In genomic region chr5:32690153-32690552, GRCh38 we compare ENCODE assay signal across 16 cellular contexts. TPM values are rescaled to one million over a fixed set of nuclear protein-coding genes. Genes with fewer than 3 reads are reported as not detected.
DNase-seq lines count a peak whose midpoint lies in the region; ATAC-seq, FAIRE-seq and TF ChIP-seq lines count a peak whose summit lies in the region.
"Had no signal": no experiment of that assay in that cellular context is flagged by ENCODE, and none has a peak within 500 bp of the region (broad histone marks: within the 10 kb centered on the region; RNA-seq: fewer than 3 reads in every experiment).

No MANE protein-coding gene starts in this region.

- no peaks in the 10 kb centered on the region for H3K79me2 ChIP-seq in HepG2 (ENCODE audit: insufficient read depth, low read length)

- H2AFZ ChIP-seq in HepG2 (ENCODE audit: low read length) = no peak overlapping the region

- no peak overlapping the region for H3K9ac ChIP-seq in HepG2 (ENCODE audit: insufficient read depth, low read depth, low read length)

- ATAC-seq in HepG2 = peak; percentile 71
- ATAC-seq: activated T-cell treated with anti-CD3 and anti-CD28 coated beads, Interleukin-2, amount 50 U/mL, for 72 hours; stimulated activated effector memory CD8-positive, alpha-beta T cell treated with anti-CD3 and anti-CD28 coated beads, Interleukin-12 subunit alpha, Interleukin-12 subunit beta, amount 100 ng/mL, for 72 hours had no signal

- H3K4me1 ChIP-seq in HepG2 (ENCODE audit: insufficient read depth, low read length) = no peaks in the 10 kb centered on the region

- DNase-seq in NCI-H748 (lab: John Stamatoyannopoulos, UW; ENCODE audit: unreplicated experiment) = peak; percentile 20
- DNase-seq in NCI-H748 treated with DMSO at 0.1 percent for 48 hours (lab: John Stamatoyannopoulos, UW) = no peak
- DNase-seq in HTR-8/SVneo (ENCODE audit: insufficient read length, low spot score) = no peak
- peak; percentile 3 for DNase-seq in HepG2 (ENCODE audit: low spot score)
- no peak for DNase-seq in NCI-H2081 (lab: John Stamatoyannopoulos, UW)
- no peak for DNase-seq in NCI-H2227 (lab: John Stamatoyannopoulos, UW; ENCODE audit: unreplicated experiment)
- DNase-seq in epidermal melanocyte (ENCODE audit: insufficient read length, low spot score) = no peak
- DNase-seq: activated T-cell treated with anti-CD3 and anti-CD28 coated beads, Interleukin-2, amount 50 U/mL, for 72 hours; AML-193; hypothalamus; naive B cell; NCI-H446 treated with DMSO at 0.1 percent for 48 hours; T-helper 2 cell had no signal

- no TSS peak for BruUV-seq in HepG2 (replicated peaks; lab: Mats Ljungman, UMichigan)

- in situ Hi-C loops in HepG2 (cut with HindIII; ENCODE audit: extremely low pct_ligation_motif_present, low pct_unique_long_range_greater_than_20kb) = no loop called here

- FAIRE-seq in HTR-8/SVneo (lab: Jason Lieb, UNC) = peak; percentile 46
- FAIRE-seq in HepG2 (lab: Jason Lieb, UNC) = peak; percentile 57

- no peaks in the 10 kb centered on the region; a peak in 1 of 5 replicates for H3K27me3 ChIP-seq in HepG2 (ENCODE audit: control insufficient read depth in 1 of 2, insufficient read depth in 2 of 2, low read length in 2 of 2)

- no peaks in the 10 kb centered on the region for H3K9me3 ChIP-seq in HepG2 (ENCODE audit: low read length)

- no peak for TF ChIP-seq EP300 in HepG2 (IDR thresholded peaks at IDR 0.05; ENCODE audit: low read depth in 2 of 2, low read length in 2 of 2)
- no peak for TF ChIP-seq EP300 in HepG2 (CRISPR knock-in tag; IDR thresholded peaks at IDR 0.05; ENCODE audit: borderline replicate concordance)

- WGBS in HepG2 (ENCODE audit: low lambda C conversion rate) = 23% methylated on average over 2 of the region's 2 CpGs

- no peak overlapping the region for H3K27ac ChIP-seq in HepG2 (ENCODE audit: extremely low read length, insufficient read depth, low read length)

- TF ChIP-seq CTCF in WI38 (IDR thresholded peaks at IDR 0.05; ENCODE audit: low read depth, low read length) (0 out of 2 replicates have a peak, but pooled peaks have one; percentile 5), HepG2 (CRISPR knock-in tag; IDR thresholded peaks at IDR 0.05) (peak; percentile 42)

- TF ChIP-seq RAD21 in HepG2 (CRISPR knock-in tag; IDR thresholded peaks at IDR 0.05) = no peak

- no peak for TF ChIP-seq POLR2A in HepG2 (IDR thresholded peaks at IDR 0.05; ENCODE audit: insufficient read depth in 1 of 2, low read depth in 2 of 2, low read length in 2 of 2)

- intact Hi-C loops in HepG2 (cut with micrococcal nuclease; ENCODE audit: unreplicated experiment) = loop anchor here (5.0 kb wide), 1 partner anchor 227 kb away; no protein-coding TSS in a partner anchor

- no peaks in the 10 kb centered on the region for H3K36me3 ChIP-seq in HepG2 (replicated peaks in 1 of 2; ENCODE audit: control insufficient read depth in 1 of 2, insufficient read depth in 2 of 2, low read length in 2 of 2)

- CTCF ChIA-PET in HepG2 (lab: Yijun Ruan, JAX; ENCODE audit: low intra/inter-chr PET ratio, low total read pairs) = no interaction called here

- H3K4me3 ChIP-seq in WI38 (ENCODE audit: low read depth, low read length) (no peak overlapping the region), HepG2 (replicated peaks in 1 of 3; ENCODE audit: insufficient read depth in 1 of 3, low read depth in 2 of 3, low read length in 3 of 3) (no peak overlapping the region)
- H3K4me3 ChIP-seq: coronary artery had no signal

- H4K20me1 ChIP-seq in HepG2 (ENCODE audit: insufficient read depth, low read length) = no peaks in the 10 kb centered on the region

- no peak overlapping the region for H3K4me2 ChIP-seq in HepG2 (ENCODE audit: low read depth, low read length)

- POLR2A ChIA-PET in HepG2 (lab: Yijun Ruan, JAX) = no interaction called here

TF ChIP-seq in HepG2, 621 proteins besides CTCF, POLR2A, EP300 and RAD21:
- TF ChIP-seq SMC3 (IDR thresholded peaks at IDR 0.05; ENCODE audit: low read length) = peak; percentile 21; the same call in 1 of the 2 replicates
- TF ChIP-seq, protein P1, sequence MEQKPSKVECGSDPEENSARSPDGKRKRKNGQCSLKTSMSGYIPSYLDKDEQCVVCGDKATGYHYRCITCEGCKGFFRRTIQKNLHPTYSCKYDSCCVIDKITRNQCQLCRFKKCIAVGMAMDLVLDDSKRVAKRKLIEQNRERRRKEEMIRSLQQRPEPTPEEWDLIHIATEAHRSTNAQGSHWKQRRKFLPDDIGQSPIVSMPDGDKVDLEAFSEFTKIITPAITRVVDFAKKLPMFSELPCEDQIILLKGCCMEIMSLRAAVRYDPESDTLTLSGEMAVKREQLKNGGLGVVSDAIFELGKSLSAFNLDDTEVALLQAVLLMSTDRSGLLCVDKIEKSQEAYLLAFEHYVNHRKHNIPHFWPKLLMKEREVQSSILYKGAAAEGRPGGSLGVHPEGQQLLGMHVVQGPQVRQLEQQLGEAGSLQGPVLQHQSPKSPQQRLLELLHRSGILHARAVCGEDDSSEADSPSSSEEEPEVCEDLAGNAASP (CRISPR knock-in tag; IDR thresholded peaks at IDR 0.05; ENCODE audit: borderline replicate concordance) = no peak
- TF ChIP-seq ZNF7 (CRISPR knock-in tag; IDR thresholded peaks at IDR 0.05) = peak; percentile 92
- TF ChIP-seq RXRA (CRISPR knock-in tag; IDR thresholded peaks at IDR 0.05) = no peak

RNA-seq across cellular contexts. Expression of gene NPR3, which starts 21.0 kb away (rescaled TPM):
- not detected in 2 replicates for total RNA-seq in HepG2 (2016; rRNA removed; fragmentation: Illumina TruSeq; extraction: Trizol)
- not detected in 2 replicates for total RNA-seq in HepG2 (2016; cell fraction: cytosol; rRNA removed; fragmentation: Illumina TruSeq; extraction: Trizol; ENCODE audit: low read depth)
- total RNA-seq in HepG2 (2016; cell fraction: insoluble cytoplasmic fraction; rRNA removed; fragmentation: Illumina TruSeq; extraction: Trizol) = 0.09 TPM in 1 of 2 replicates, not detected in the other
- total RNA-seq in HepG2 (2016; cell fraction: membrane; rRNA removed; fragmentation: Illumina TruSeq; extraction: Trizol) = not detected in 2 replicates
- total RNA-seq in HepG2 (2016; cell fraction: nucleus; rRNA removed; fragmentation: Illumina TruSeq; extraction: Trizol) = 0.19 TPM in 1 of 2 replicates, not detected in the other
- polyA plus RNA-seq in HepG2 (2011; rRNA removed) = 0.01 TPM in 2 replicates
- polyA plus RNA-seq in HepG2 (2011; cell fraction: cytosol; rRNA removed) = 0.03 and 0.04 TPM in 2 replicates
- 0.13 and 0.21 TPM in 2 replicates for polyA plus RNA-seq in HepG2 (2011; cell fraction: nucleus; rRNA removed)
- 0.07 TPM in 1 of 2 replicates, not detected in the other for polyA plus RNA-seq in HepG2 (2012)
- not detected in 2 replicates for polyA plus RNA-seq in HepG2 (2016; cell fraction: cytosol; fragmentation: Illumina TruSeq; extraction: Trizol; ENCODE audit: low read depth)
- not detected in 2 replicates for polyA plus RNA-seq in HepG2 (2016; cell fraction: insoluble cytoplasmic fraction; fragmentation: Illumina TruSeq; extraction: Trizol; ENCODE audit: low read depth)
- polyA plus RNA-seq in HepG2 (2016; cell fraction: membrane; fragmentation: Illumina TruSeq; extraction: Trizol; ENCODE audit: low read depth) = not detected in 2 replicates
- not detected in 2 replicates for polyA plus RNA-seq in HepG2 (2016; cell fraction: nucleus; fragmentation: Illumina TruSeq; extraction: Trizol; ENCODE audit: insufficient read depth, low read depth)
- 0.04 and 17.6 TPM in 2 replicates for polyA minus RNA-seq in HepG2 (2011; rRNA and poly(A)+ RNA removed; ENCODE audit: low replicate concordance)
- polyA minus RNA-seq in HepG2 (2011; cell fraction: cytosol; rRNA and poly(A)+ RNA removed) = not detected in 2 replicates
- 0.50 and 0.64 TPM in 2 replicates for polyA minus RNA-seq in HepG2 (2011; cell fraction: nucleus; rRNA and poly(A)+ RNA removed)

Comparison
In these comparisons a context has a peak if more than half of its experiments do, and no peak if none do; other contexts are left out.
1. DNase-seq: peak in NCI-H748 (single experiment) and HepG2 (single experiment); none in NCI-H748 treated with DMSO at 0.1 percent for 48 hours (single experiment), HTR-8/SVneo (single experiment), NCI-H2081 (0 of 2), NCI-H2227 (single experiment) and epidermal melanocyte (single experiment).